8 cellular contexts compared by ENCODE assay signal in the genomic region with DNA sequence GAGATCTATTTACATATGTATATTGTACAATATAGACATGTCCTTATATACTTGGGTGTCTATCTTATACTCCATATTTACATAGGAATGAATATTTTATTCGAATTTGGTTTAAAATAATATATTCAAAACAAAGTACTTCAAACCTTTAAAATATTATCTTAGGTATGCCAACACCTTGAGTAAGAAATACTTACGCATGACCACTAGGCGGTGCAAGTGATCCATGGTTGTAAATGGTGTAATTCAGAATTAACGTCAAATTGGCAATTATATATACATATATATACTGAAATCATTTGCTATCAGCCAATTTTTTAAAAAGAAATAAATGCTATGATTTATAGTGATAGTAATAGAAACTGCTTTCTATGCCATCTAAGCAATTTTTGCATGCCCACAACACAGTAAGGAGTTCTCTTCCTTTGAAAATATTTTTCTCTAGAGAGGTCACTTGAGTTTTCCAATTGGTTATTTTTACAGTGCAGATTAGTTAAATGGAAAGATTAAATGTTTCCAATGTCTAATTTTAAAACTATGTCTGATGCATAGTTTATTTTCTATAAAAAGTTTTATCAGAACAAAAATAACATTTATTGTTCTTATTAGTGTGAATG. TPM values are rescaled to one million over a fixed set of nuclear protein-coding genes. Genes with fewer than 3 reads are reported as not detected.
DNase-seq lines count a peak whose midpoint lies in the region; ATAC-seq and TF ChIP-seq lines count a peak whose summit lies in the region.

No MANE protein-coding gene starts in this region.

- no peaks in the 10 kb centered on the region for H3K4me1 Mint-ChIP-seq in natural killer cell treated with Interleukin-12 subunit alpha and Interleukin-12 subunit beta and Interleukin-15 and Interleukin-18, amount 100 ng/mL, for 72 hours (ENCODE audit: low read depth in 2 of 2)

- TF ChIP-seq EP300 in upper lobe of left lung (IDR thresholded peaks at IDR 0.05) = no peak

- H3K27me3 Mint-ChIP-seq in natural killer cell treated with Interleukin-12 subunit alpha and Interleukin-12 subunit beta and Interleukin-15 and Interleukin-18, amount 100 ng/mL, for 72 hours = peaks cover 3 to 12% of the 10 kb centered on the region in 2 donors

- H3K27me3 ChIP-seq in upper lobe of left lung = no peaks in the 10 kb centered on the region

- H3K4me3 ChIP-seq in coronary artery = no peak overlapping the region
- H3K4me3 ChIP-seq in upper lobe of left lung = no peak overlapping the region

- peak; percentile 90 for TF ChIP-seq CTCF in C4-2B (conservative IDR thresholded peaks at IDR 0.05)
- peak; percentile 86 for TF ChIP-seq CTCF in VCaP (conservative IDR thresholded peaks at IDR 0.05)
- peak; percentile 56 for TF ChIP-seq CTCF in coronary artery (IDR thresholded peaks at IDR 0.05)
- peak; percentile 36 to 73 (median 64) for TF ChIP-seq CTCF in upper lobe of left lung (IDR thresholded peaks at IDR 0.05)

- ATAC-seq in GM18907 (IDR thresholded peaks at IDR 0.05; ENCODE audit: unreplicated experiment) = peak; percentile 41
- ATAC-seq in natural killer cell treated with Interleukin-12 subunit alpha and Interleukin-12 subunit beta and Interleukin-15 and Interleukin-18, amount 100 ng/mL, for 72 hours = no peak
- peak in 1 of 2 donors; percentile 57 for ATAC-seq in upper lobe of left lung (ENCODE audit: low FRiP score in 2 of 2)
- no peak for ATAC-seq in HG02588 (IDR thresholded peaks at IDR 0.05; ENCODE audit: unreplicated experiment)

- H3K36me3 ChIP-seq in upper lobe of left lung = no peaks in the 10 kb centered on the region

- H3K9me3 ChIP-seq in upper lobe of left lung = no peaks in the 10 kb centered on the region

- no peak overlapping the region for H3K27ac Mint-ChIP-seq in natural killer cell treated with Interleukin-12 subunit alpha and Interleukin-12 subunit beta and Interleukin-15 and Interleukin-18, amount 100 ng/mL, for 72 hours

- no peaks in the 10 kb centered on the region for H3K9me3 Mint-ChIP-seq in natural killer cell treated with Interleukin-12 subunit alpha and Interleukin-12 subunit beta and Interleukin-15 and Interleukin-18, amount 100 ng/mL, for 72 hours

- peak; percentile 12 for DNase-seq in NCI-H1092 treated with DMSO at 0.1 percent for 48 hours (lab: John Stamatoyannopoulos, UW)
- DNase-seq in coronary artery (ENCODE audit: low spot score) = no peak
- peak; percentile 66 for DNase-seq in natural killer cell treated with Interleukin-12 subunit alpha and Interleukin-12 subunit beta and Interleukin-15 and Interleukin-18, amount 100 ng/mL, for 72 hours (ENCODE audit: low spot score)
- no peak for DNase-seq in upper lobe of left lung

- no peak for TF ChIP-seq POLR2A in upper lobe of left lung (IDR thresholded peaks at IDR 0.05)

- WGBS in upper lobe of left lung, 2 donors = 1 to 3% methylated on average over 4 of the region's 4 CpGs

- H3K27ac ChIP-seq in C4-2B (no peak overlapping the region), VCaP (no peak overlapping the region), coronary artery (no peak overlapping the region), upper lobe of left lung (no peak overlapping the region)

- H3K36me3 Mint-ChIP-seq in natural killer cell treated with Interleukin-12 subunit alpha and Interleukin-12 subunit beta and Interleukin-15 and Interleukin-18, amount 100 ng/mL, for 72 hours = no peaks in the 10 kb centered on the region

- no peaks in the 10 kb centered on the region for H3K4me1 ChIP-seq in upper lobe of left lung

- no peak overlapping the region for H3K4me3 Mint-ChIP-seq in natural killer cell treated with Interleukin-12 subunit alpha and Interleukin-12 subunit beta and Interleukin-15 and Interleukin-18, amount 100 ng/mL, for 72 hours

RNA-seq across cellular contexts. Expression of a gene that starts 37.5 kb away (rescaled TPM):
- total RNA-seq in natural killer cell treated with Interleukin-12 subunit alpha and Interleukin-12 subunit beta and Interleukin-15 and Interleukin-18, amount 100 ng/mL, for 72 hours = 1 to 10 TPM; 5.3 to 6.6 TPM
- 10 to 100 TPM in 5 of 6 donors, 1 to 10 TPM in 1; 9.7 to 65.0 (median 12.9) TPM for total RNA-seq in upper lobe of left lung

Comparison
In these comparisons a context has a peak if more than half of its experiments do, and no peak if none do; other contexts are left out.
1. DNase-seq: peak in NCI-H1092 treated with DMSO at 0.1 percent for 48 hours (single experiment) and natural killer cell treated with Interleukin-12 subunit alpha and Interleukin-12 subunit beta and Interleukin-15 and Interleukin-18, amount 100 ng/mL, for 72 hours (single experiment); none in coronary artery (single experiment) and upper lobe of left lung (0 of 2).
2. Peak in every context shown above with its lines, with median percentiles within 50 percentile points of each other: CTCF ChIP-seq.